In the genomic region with DNA sequence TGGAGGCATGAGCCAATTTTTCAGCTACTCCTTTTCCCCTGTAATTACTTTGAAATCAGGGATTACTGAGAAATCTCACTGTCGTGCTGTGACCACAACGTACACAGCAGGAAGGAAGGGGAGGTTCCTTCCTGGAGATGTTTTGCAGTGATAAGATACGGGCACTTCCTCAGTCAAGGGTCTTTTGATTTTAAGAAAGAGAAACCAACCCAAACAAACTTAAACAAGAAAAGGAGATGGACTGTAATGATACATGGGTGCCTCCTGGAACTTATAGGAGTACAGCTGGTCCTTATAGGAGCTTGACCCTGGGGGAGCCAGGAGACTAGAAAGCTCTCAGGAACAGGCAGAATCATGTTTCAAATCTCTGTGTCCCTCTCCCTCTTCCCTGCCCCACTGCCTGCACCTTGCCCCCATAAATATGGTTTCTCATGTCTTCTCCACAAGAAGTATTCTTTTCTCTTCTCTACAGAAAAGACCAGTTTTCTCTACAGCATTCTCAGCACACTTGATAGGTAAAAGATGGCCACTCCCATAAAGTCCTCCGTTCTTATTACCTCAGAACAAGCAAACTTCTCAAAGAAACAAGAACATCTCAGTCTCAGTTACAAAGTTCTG, we compare ENCODE assay signal across 8 cellular contexts.
DNase-seq lines count a peak whose midpoint lies in the region; ATAC-seq and TF ChIP-seq lines count a peak whose summit lies in the region.

No MANE protein-coding gene starts in this region.

- peaks cover 66% of the 10 kb centered on the region for H3K4me1 Mint-ChIP-seq in CD8-positive, alpha-beta T cell (ENCODE audit: low read depth)
- H3K4me1 Mint-ChIP-seq in activated T-helper 1 cell treated with anti-CD3 and anti-CD28 coated beads, Interleukin-12 subunit alpha, Interleukin-12 subunit beta, Interleukin-2, Interleukin-4 antibody, amounts not matched to agents 30 ng/mL and 10 ng/mL and 1 ng/mL, durations not matched to agents 14 hours and 24 hours and 36 hours (ENCODE audit: low read depth), result peaks cover 63% of the 10 kb centered on the region

- H3K27me3 Mint-ChIP-seq in CD8-positive, alpha-beta T cell (ENCODE audit: low read depth), result no peaks in the 10 kb centered on the region
- no peaks in the 10 kb centered on the region for H3K27me3 Mint-ChIP-seq in activated T-helper 1 cell treated with anti-CD3 and anti-CD28 coated beads, Interleukin-12 subunit alpha, Interleukin-12 subunit beta, Interleukin-2, Interleukin-4 antibody, amounts not matched to agents 30 ng/mL and 10 ng/mL and 1 ng/mL, durations not matched to agents 14 hours and 24 hours and 36 hours (ENCODE audit: insufficient read depth)

- peak overlapping the region; percentile 64 for H3K27ac ChIP-seq in CD8-positive, alpha-beta T cell (ENCODE audit: low read depth, low read length)
- H3K27ac ChIP-seq in right lobe of liver (peak overlapping the region in 2 of 3 donors; percentile 30 to 56), brain microvascular endothelial cell (no peak overlapping the region)

- peak overlapping the region; percentile 79 for H3K4me3 Mint-ChIP-seq in CD8-positive, alpha-beta T cell
- peak overlapping the region; percentile 67 for H3K4me3 Mint-ChIP-seq in activated T-helper 1 cell treated with anti-CD3 and anti-CD28 coated beads, Interleukin-12 subunit alpha, Interleukin-12 subunit beta, Interleukin-2, Interleukin-4 antibody, amounts not matched to agents 30 ng/mL and 10 ng/mL and 1 ng/mL, durations not matched to agents 14 hours and 24 hours and 36 hours

- no peaks in the 10 kb centered on the region for H3K36me3 ChIP-seq in CD8-positive, alpha-beta T cell (ENCODE audit: insufficient read depth, low read length)
- H3K36me3 ChIP-seq in right lobe of liver, result no peaks in the 10 kb centered on the region
- no peaks in the 10 kb centered on the region for H3K36me3 ChIP-seq in brain microvascular endothelial cell (replicated peaks)

- WGBS in right lobe of liver (ENCODE audit: insufficient coverage, low coverage, low lambda C conversion rate, missing lambda C conversion rate), result 41% methylated on average over 4 of the region's 4 CpGs

- H3K9me3 Mint-ChIP-seq in CD8-positive, alpha-beta T cell, result peaks cover 5% of the 10 kb centered on the region
- peaks cover 11% of the 10 kb centered on the region for H3K9me3 Mint-ChIP-seq in activated T-helper 1 cell treated with anti-CD3 and anti-CD28 coated beads, Interleukin-12 subunit alpha, Interleukin-12 subunit beta, Interleukin-2, Interleukin-4 antibody, amounts not matched to agents 30 ng/mL and 10 ng/mL and 1 ng/mL, durations not matched to agents 14 hours and 24 hours and 36 hours

- no peak for TF ChIP-seq CTCF in CD8-positive, alpha-beta T cell (IDR thresholded peaks at IDR 0.05)
- TF ChIP-seq CTCF in right lobe of liver (IDR thresholded peaks at IDR 0.05), result no peak
- no peak for TF ChIP-seq CTCF in brain microvascular endothelial cell (IDR thresholded peaks at IDR 0.05; ENCODE audit: low read depth, low read length, missing control alignments)

- peak overlapping the region; percentile 96 for H3K27ac Mint-ChIP-seq in CD8-positive, alpha-beta T cell
- H3K27ac Mint-ChIP-seq in activated T-helper 1 cell treated with anti-CD3 and anti-CD28 coated beads, Interleukin-12 subunit alpha, Interleukin-12 subunit beta, Interleukin-2, Interleukin-4 antibody, amounts not matched to agents 30 ng/mL and 10 ng/mL and 1 ng/mL, durations not matched to agents 14 hours and 24 hours and 36 hours, result peak overlapping the region; percentile 97

- H3K9me3 ChIP-seq in CD8-positive, alpha-beta T cell (ENCODE audit: low read length), result no peaks in the 10 kb centered on the region
- no peaks in the 10 kb centered on the region for H3K9me3 ChIP-seq in right lobe of liver

- POLR2A ChIA-PET in CD8-positive, alpha-beta T cell (lab: Charles Lee), result interaction anchor here (0.9 to 2.2 kb wide), 5 partner anchors 12 to 145 kb away, joined by 3 to 13 read pairs (median 5); no protein-coding TSS in a partner anchor

- intact Hi-C loops in CD8-positive, alpha-beta T cell (cut with DNase I, micrococcal nuclease), result loop anchor here (2.0 to 10.0 kb wide), 9 partner anchors 34 to 1146 kb away; no protein-coding TSS in a partner anchor
- intact Hi-C loops in activated T-helper 1 cell treated with anti-CD3 and anti-CD28 coated beads, Interleukin-12 subunit alpha, Interleukin-12 subunit beta, Interleukin-2, Interleukin-4 antibody, amounts not matched to agents 30 ng/mL and 10 ng/mL and 1 ng/mL, durations not matched to agents 14 hours and 24 hours and 36 hours (cut with micrococcal nuclease), result loop anchor here (1.0 to 10.0 kb wide), 6 partner anchors 17 to 524 kb away; no protein-coding TSS in a partner anchor
- intact Hi-C loops in right lobe of liver (cut with DNase I), result no loop called here

- in situ Hi-C loops in brain microvascular endothelial cell (cut with HindIII; ENCODE audit: low pct_ligation_motif_present, low sequenced_read_pairs), result no loop called here

- CTCF ChIA-PET in CD8-positive, alpha-beta T cell (lab: Charles Lee), result interaction anchor here (0.9 to 3.2 kb wide), 5 partner anchors 8 to 153 kb away, joined by 3 to 12 read pairs (median 3); no protein-coding TSS in a partner anchor

- no peak for TF ChIP-seq POLR2A in right lobe of liver (IDR thresholded peaks at IDR 0.05)

- no peaks in the 10 kb centered on the region for H3K27me3 ChIP-seq in CD8-positive, alpha-beta T cell (ENCODE audit: insufficient read depth, low read length)
- H3K27me3 ChIP-seq in right lobe of liver (no peaks in the 10 kb centered on the region), brain microvascular endothelial cell (replicated peaks) (no peaks in the 10 kb centered on the region)

- H3K4me1 ChIP-seq in CD8-positive, alpha-beta T cell (ENCODE audit: insufficient read depth, low read length), result peaks cover 71% of the 10 kb centered on the region
- H3K4me1 ChIP-seq in right lobe of liver, result peaks cover 0 to 7% (median 0%) of the 10 kb centered on the region in 4 donors

- peak; percentile 72 for ATAC-seq in CD8-positive, alpha-beta T cell
- ATAC-seq in GM19328 (IDR thresholded peaks at IDR 0.05; ENCODE audit: unreplicated experiment) (peak; percentile 7), right lobe of liver (peak; percentile 55 to 70 (median 64))

- peak overlapping the region; percentile 36 for H3K4me3 ChIP-seq in CD8-positive, alpha-beta T cell (ENCODE audit: low read depth, low read length)
- H3K4me3 ChIP-seq in right lobe of liver, result no peak overlapping the region
- H3K4me3 ChIP-seq in brain microvascular endothelial cell (ENCODE audit: low read depth, low read length), result no peak overlapping the region

- H3K36me3 Mint-ChIP-seq in CD8-positive, alpha-beta T cell, result peaks cover 20% of the 10 kb centered on the region
- peaks cover 21% of the 10 kb centered on the region for H3K36me3 Mint-ChIP-seq in activated T-helper 1 cell treated with anti-CD3 and anti-CD28 coated beads, Interleukin-12 subunit alpha, Interleukin-12 subunit beta, Interleukin-2, Interleukin-4 antibody, amounts not matched to agents 30 ng/mL and 10 ng/mL and 1 ng/mL, durations not matched to agents 14 hours and 24 hours and 36 hours (ENCODE audit: low read depth)

- DNase-seq in CD8-positive, alpha-beta T cell, result peak in 6 of 7 experiments; percentile 31 to 59 (median 44)
- peak; percentile 51 for DNase-seq in HT-29 (ENCODE audit: low spot score)
- DNase-seq in activated T-helper 1 cell treated with anti-CD3 and anti-CD28 coated beads, Interleukin-12 subunit alpha, Interleukin-12 subunit beta, Interleukin-2, Interleukin-4 antibody, amounts not matched to agents 30 ng/mL and 10 ng/mL and 1 ng/mL, durations not matched to agents 14 hours and 24 hours and 36 hours (ENCODE audit: low spot score), result peak; percentile 62
- DNase-seq in right lobe of liver, result no peak
- no peak for DNase-seq in brain microvascular endothelial cell
- no peak for DNase-seq in stimulated activated CD4-positive, alpha-beta T cell treated with anti-CD3 and anti-CD28 coated beads, Interleukin-2, amount 100 ng/mL, for 24 hours
- DNase-seq in NCI-H2029 (lab: John Stamatoyannopoulos, UW), result no peak

Comparison
In these comparisons a context has a peak if more than half of its experiments do, and no peak if none do; other contexts are left out.
1. ATAC-seq: peak in every context shown above with its lines; median percentile 72 in CD8-positive, alpha-beta T cell; 64 in right lobe of liver; 7 in GM19328.
2. DNase-seq: peak in CD8-positive, alpha-beta T cell (6 of 7), HT-29 (single experiment) and activated T-helper 1 cell treated with anti-CD3 and anti-CD28 coated beads, Interleukin-12 subunit alpha, Interleukin-12 subunit beta, Interleukin-2, Interleukin-4 antibody, amounts not matched to agents 30 ng/mL and 10 ng/mL and 1 ng/mL, durations not matched to agents 14 hours and 24 hours and 36 hours (single experiment); none in right lobe of liver (0 of 3), brain microvascular endothelial cell (single experiment), stimulated activated CD4-positive, alpha-beta T cell treated with anti-CD3 and anti-CD28 coated beads, Interleukin-2, amount 100 ng/mL, for 24 hours (0 of 2) and NCI-H2029 (single experiment).
3. intact Hi-C loops: an anchor here in CD8-positive, alpha-beta T cell (2.0 to 10.0 kb wide) and activated T-helper 1 cell treated with anti-CD3 and anti-CD28 coated beads, Interleukin-12 subunit alpha, Interleukin-12 subunit beta, Interleukin-2, Interleukin-4 antibody, amounts not matched to agents 30 ng/mL and 10 ng/mL and 1 ng/mL, durations not matched to agents 14 hours and 24 hours and 36 hours (1.0 to 10.0 kb wide); none called in right lobe of liver.